In the genomic region with DNA sequence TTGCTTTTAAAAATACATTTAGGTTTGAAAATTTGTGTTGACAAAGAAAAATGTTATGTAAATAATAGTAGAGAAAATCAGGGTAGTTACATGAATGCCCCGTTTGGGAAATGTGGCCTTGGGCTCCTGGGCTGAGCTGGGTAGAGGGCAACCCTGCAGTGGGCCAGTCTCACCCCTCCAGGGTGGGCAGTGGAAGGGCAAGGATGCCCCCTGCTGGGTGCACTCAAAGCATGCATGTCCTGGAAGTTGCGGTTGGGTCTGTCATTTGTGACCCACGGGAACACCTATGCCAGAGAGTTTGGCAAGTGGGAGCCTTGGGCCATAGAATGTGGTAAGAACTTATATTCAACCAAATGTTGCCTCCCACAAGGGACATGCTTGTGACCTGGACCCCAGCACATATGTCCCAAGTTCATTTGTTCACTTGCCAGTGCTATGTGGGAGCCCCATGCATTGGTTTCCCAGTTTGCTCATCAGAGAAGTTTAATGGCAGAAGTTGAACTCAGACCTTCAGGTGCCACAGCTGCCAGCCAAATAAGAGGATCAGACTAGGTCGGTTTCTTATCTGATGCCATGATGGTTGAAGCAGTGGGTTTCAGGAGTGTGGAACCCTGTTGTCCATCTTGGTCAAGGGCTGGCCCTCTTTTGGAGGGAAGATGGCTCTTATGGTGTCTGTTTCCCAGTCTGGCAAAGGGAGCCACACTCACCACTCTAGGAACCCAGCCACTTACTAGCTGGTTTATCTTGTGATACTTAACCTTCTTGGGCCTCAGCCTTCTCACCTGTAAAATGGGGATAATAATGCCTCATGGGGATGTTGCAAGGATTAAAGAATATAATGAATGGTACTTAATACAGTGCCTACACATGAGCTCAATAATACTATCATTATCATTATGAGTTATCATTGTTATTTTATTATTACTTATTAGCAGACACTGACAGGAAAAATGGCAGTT, we compare ENCODE assay signal across 8 cellular contexts. TPM values are rescaled to one million over a fixed set of nuclear protein-coding genes. Genes with fewer than 3 reads are reported as not detected.
DNase-seq lines count a peak whose midpoint lies in the region; ATAC-seq and TF ChIP-seq lines count a peak whose summit lies in the region.

No MANE protein-coding gene starts in this region.

- POLR2A ChIA-PET in PC-3 (lab: Charles Lee; ENCODE audit: unreplicated experiment): interaction anchor here (0.6 kb wide), 1 partner anchor 31 kb away, joined by 4 read pairs; no protein-coding TSS in a partner anchor

- no peaks in the 10 kb centered on the region for H3K36me3 ChIP-seq in PC-3 (ENCODE audit: low read depth, low read length)

- no peak overlapping the region for H2AFZ ChIP-seq in PC-3 (ENCODE audit: low read length)

- DNase-seq in SIG-M5 treated with dmso at 0.1 percent for 504 hours (lab: John Stamatoyannopoulos, UW; ENCODE audit: unreplicated experiment) (peak; percentile 43), SIG-M5 (lab: John Stamatoyannopoulos, UW) (no peak), PC-3 (peak; percentile 68), Right ventricle myocardium superior (peak; percentile 72), sciatic nerve (ENCODE audit: low spot score) (no peak)

- H3K9me3 ChIP-seq in PC-3 (ENCODE audit: low read length): no peaks in the 10 kb centered on the region

- no peaks in the 10 kb centered on the region for H3K27me3 ChIP-seq in PC-3 (ENCODE audit: low read length)

- no peaks in the 10 kb centered on the region for H4K20me1 ChIP-seq in PC-3 (ENCODE audit: low read length)

- no peaks in the 10 kb centered on the region for H3K79me2 ChIP-seq in PC-3 (ENCODE audit: low read length)

- H3K27ac ChIP-seq in PC-3 (ENCODE audit: low read length): no peak overlapping the region

- peaks cover 8% of the 10 kb centered on the region for H3K4me1 Mint-ChIP-seq in activated T-helper 17 cell treated with anti-CD3 and anti-CD28 coated beads, Interleukin-2, amount 50 U/mL, for 72 hours

- H3K9me2 ChIP-seq in PC-3 (replicated peaks; ENCODE audit: low read length): no peaks in the 10 kb centered on the region

- H3K36me3 Mint-ChIP-seq in activated T-helper 17 cell treated with anti-CD3 and anti-CD28 coated beads, Interleukin-2, amount 50 U/mL, for 72 hours (ENCODE audit: low read depth): no peaks in the 10 kb centered on the region

- no peaks in the 10 kb centered on the region for H3F3A ChIP-seq in PC-3 (ENCODE audit: low read length, unreplicated experiment)

- H3K27me3 Mint-ChIP-seq in activated T-helper 17 cell treated with anti-CD3 and anti-CD28 coated beads, Interleukin-2, amount 50 U/mL, for 72 hours: no peaks in the 10 kb centered on the region

- H3K4me1 ChIP-seq in PC-3 (ENCODE audit: insufficient read depth, low read length): peaks cover 7% of the 10 kb centered on the region; the same call in 1 of the 2 replicates

- intact Hi-C loops in PC-3 (cut with micrococcal nuclease): loop anchor here (1.0 kb wide), 1 partner anchor 31 kb away; no protein-coding TSS in a partner anchor
- intact Hi-C loops in Right ventricle myocardium superior (cut with DNase I): loop anchor here (1.0 kb wide), 1 partner anchor 31 kb away; no protein-coding TSS in a partner anchor
- intact Hi-C loops in sciatic nerve (cut with DNase I): no loop called here

- ATAC-seq in PC-3 (peak; percentile 69), Right ventricle myocardium superior (ENCODE audit: poor library complexity) (peak; percentile 77), sciatic nerve (peak; percentile 58), GM21825 (IDR thresholded peaks at IDR 0.05; ENCODE audit: unreplicated experiment) (no peak), GM21390 (IDR thresholded peaks at IDR 0.05; ENCODE audit: unreplicated experiment) (no peak)
- peak; percentile 32 for ATAC-seq in activated T-helper 17 cell treated with anti-CD3 and anti-CD28 coated beads, Interleukin-2, amount 50 U/mL, for 72 hours (replicated peaks)

- no peak overlapping the region for H3K4me2 ChIP-seq in PC-3 (ENCODE audit: low read length)

- CTCF ChIA-PET in PC-3 (lab: Charles Lee): interaction anchor here (0.5 to 2.0 kb wide), 5 partner anchors 19 to 134 kb away, joined by 3 to 27 read pairs (median 3); no protein-coding TSS in a partner anchor

- peak overlapping the region; percentile 88 for H3K4me3 Mint-ChIP-seq in activated T-helper 17 cell treated with anti-CD3 and anti-CD28 coated beads, Interleukin-2, amount 50 U/mL, for 72 hours

- TF ChIP-seq CTCF in PC-3 (conservative IDR thresholded peaks at IDR 0.05; ENCODE audit: low read depth, low read length): peak; percentile 83

- H3K9me3 Mint-ChIP-seq in activated T-helper 17 cell treated with anti-CD3 and anti-CD28 coated beads, Interleukin-2, amount 50 U/mL, for 72 hours: no peaks in the 10 kb centered on the region

- no peak overlapping the region for H3K9ac ChIP-seq in PC-3 (ENCODE audit: low read length)

- H3K4me3 ChIP-seq in PC-3 (ENCODE audit: low read length): no peak overlapping the region

- no TSS peak for BruUV-seq in PC-3 (replicated peaks; lab: Mats Ljungman, UMichigan)

- H3K27ac Mint-ChIP-seq in activated T-helper 17 cell treated with anti-CD3 and anti-CD28 coated beads, Interleukin-2, amount 50 U/mL, for 72 hours: peak overlapping the region; percentile 94

RNA-seq across cellular contexts. Expression of a gene that starts 2.5 kb away (rescaled TPM):
- total RNA-seq in PC-3 (2014; rRNA removed) (1.3 and 3.2 TPM in 2 replicates), Right ventricle myocardium superior (7.7 TPM), sciatic nerve (43.4 TPM)
- 100 to 1,000 TPM; 111 to 116 TPM for total RNA-seq in activated T-helper 17 cell treated with anti-CD3 and anti-CD28 coated beads, Interleukin-2, amount 50 U/mL, for 72 hours

RNA-seq across cellular contexts. Expression of a gene that starts 13.2 kb away (rescaled TPM):
- total RNA-seq in PC-3 (2014; rRNA removed): 22.1 and 32.1 TPM in 2 replicates
- total RNA-seq in activated T-helper 17 cell treated with anti-CD3 and anti-CD28 coated beads, Interleukin-2, amount 50 U/mL, for 72 hours: 10 to 100 TPM; 10.8 to 11.0 TPM
- total RNA-seq in Right ventricle myocardium superior: 56.2 TPM
- total RNA-seq in sciatic nerve: 25.5 TPM

RNA-seq across cellular contexts. Expression of a gene that starts 27.4 kb away (rescaled TPM):
- total RNA-seq in PC-3 (2014; rRNA removed): 1.2 and 1.4 TPM in 2 replicates
- total RNA-seq in activated T-helper 17 cell treated with anti-CD3 and anti-CD28 coated beads, Interleukin-2, amount 50 U/mL, for 72 hours: not detected
- 0.65 TPM for total RNA-seq in Right ventricle myocardium superior
- total RNA-seq in sciatic nerve: not detected

RNA-seq across cellular contexts. Expression of a gene that starts 30.5 kb away (rescaled TPM):
- total RNA-seq in PC-3 (2014; rRNA removed) (56.1 and 101 TPM in 2 replicates), Right ventricle myocardium superior (155 TPM), sciatic nerve (37.8 TPM)
- 1 to 10 TPM in 1 of 2 donors, under 1 TPM in 1; 0.78 to 2.7 TPM for total RNA-seq in activated T-helper 17 cell treated with anti-CD3 and anti-CD28 coated beads, Interleukin-2, amount 50 U/mL, for 72 hours

RNA-seq across cellular contexts. Expression of a gene that starts 40.6 kb away (rescaled TPM):
- total RNA-seq in PC-3 (2014; rRNA removed) (not detected in 2 replicates), Right ventricle myocardium superior (not detected), sciatic nerve (not detected)
- total RNA-seq in activated T-helper 17 cell treated with anti-CD3 and anti-CD28 coated beads, Interleukin-2, amount 50 U/mL, for 72 hours: not detected

Comparison
In these comparisons a context has a peak if more than half of its experiments do, and no peak if none do; other contexts are left out.
1. DNase-seq: peak in SIG-M5 treated with dmso at 0.1 percent for 504 hours (single experiment), PC-3 (single experiment) and Right ventricle myocardium superior (single experiment); none in SIG-M5 (single experiment) and sciatic nerve (single experiment).
2. ATAC-seq: peak in PC-3 (single experiment), activated T-helper 17 cell treated with anti-CD3 and anti-CD28 coated beads, Interleukin-2, amount 50 U/mL, for 72 hours (single experiment), Right ventricle myocardium superior (single experiment) and sciatic nerve (single experiment); none in GM21825 (single experiment) and GM21390 (single experiment).